In the genomic region with DNA sequence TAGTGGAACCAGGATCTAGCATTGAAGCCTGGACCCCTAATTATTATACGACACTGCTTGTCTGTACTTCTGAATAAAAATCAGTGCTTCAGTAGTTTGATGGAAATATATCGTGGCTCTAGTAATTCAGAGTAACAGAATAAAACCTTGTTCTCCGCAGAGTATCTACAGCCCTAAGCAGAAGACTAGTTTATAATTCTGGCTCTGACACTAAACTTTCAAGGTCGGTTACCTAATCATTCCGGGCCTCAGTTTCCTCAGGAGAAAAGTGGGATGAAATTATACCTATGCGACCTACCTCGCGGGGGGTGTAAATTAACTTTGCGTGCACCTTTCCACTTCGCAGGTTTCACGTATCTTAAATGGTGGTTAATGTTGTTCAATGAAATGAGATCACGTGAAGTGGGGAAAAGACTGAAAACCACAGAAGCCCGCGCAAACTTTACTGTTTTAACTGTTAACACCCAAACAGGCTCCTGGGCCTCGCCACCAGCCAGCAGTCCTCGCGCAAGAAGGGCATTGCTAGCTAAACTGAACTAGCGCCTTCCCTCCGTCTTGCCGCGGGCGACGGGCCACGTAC, we compare ENCODE assay signal across 1 cellular context.
TF ChIP-seq lines count a peak whose summit lies in the region.

No MANE protein-coding gene starts in this region.

TF ChIP-seq in IMR-90, 13 proteins besides CTCF, POLR2A, EP300 and RAD21:
- TF ChIP-seq SMC3 (IDR thresholded peaks at IDR 0.05; ENCODE audit: low read depth, low read length) = no peak
- TF ChIP-seq, protein P1, sequence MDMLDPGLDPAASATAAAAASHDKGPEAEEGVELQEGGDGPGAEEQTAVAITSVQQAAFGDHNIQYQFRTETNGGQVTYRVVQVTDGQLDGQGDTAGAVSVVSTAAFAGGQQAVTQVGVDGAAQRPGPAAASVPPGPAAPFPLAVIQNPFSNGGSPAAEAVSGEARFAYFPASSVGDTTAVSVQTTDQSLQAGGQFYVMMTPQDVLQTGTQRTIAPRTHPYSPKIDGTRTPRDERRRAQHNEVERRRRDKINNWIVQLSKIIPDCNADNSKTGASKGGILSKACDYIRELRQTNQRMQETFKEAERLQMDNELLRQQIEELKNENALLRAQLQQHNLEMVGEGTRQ (IDR thresholded peaks at IDR 0.05; ENCODE audit: low read depth, low read length) = 0 out of 2 replicates have a peak, but pooled peaks have one; percentile 4
